ENCODE assay signal across 8 cellular contexts in the genomic region with DNA sequence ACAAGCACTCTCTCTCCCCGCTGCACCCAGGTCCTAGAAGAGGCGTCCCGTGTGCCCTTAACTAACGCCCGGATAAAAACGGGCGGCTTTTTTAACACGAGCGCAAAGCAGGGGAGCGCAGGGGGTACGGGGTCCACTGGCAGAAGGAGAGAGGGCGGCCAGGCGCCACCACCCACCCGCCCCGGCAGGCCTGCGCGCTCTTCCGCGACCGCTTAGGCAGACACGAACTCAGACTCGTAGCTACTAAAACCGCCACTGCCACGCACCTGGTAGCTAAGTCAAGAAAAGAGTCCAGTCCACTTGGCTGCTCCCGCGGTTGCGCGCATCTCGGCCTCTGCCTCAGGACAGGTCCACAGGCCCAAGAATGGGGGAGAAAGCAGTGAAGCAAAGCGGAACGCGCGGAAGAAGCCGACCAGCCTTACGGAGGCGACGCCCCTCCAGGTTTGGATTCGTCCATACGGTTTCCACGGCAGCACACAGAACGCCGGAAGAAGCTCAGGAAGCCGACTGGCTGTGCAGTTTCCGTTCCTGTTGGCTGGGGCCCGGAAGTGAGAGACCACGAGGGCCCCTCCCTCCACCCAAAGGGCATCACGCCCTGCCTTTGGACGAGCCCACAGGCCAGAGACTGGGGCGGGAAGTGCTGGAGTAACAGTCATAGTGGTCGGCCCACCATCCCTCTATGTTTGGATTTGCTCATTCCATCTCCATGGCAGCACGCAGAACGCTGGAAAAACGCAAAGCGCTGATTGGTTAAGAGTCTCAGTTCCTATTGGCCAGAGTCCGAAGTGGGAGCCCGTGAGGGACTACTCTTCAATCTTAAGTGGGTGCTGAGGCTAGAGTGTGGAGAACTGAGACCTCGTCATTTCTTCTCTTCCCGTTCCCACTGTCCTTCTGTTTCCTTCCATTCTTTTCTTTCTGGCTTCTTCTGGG. TPM values are rescaled to one million over a fixed set of nuclear protein-coding genes. Genes with fewer than 3 reads are reported as not detected.
DNase-seq lines count a peak whose midpoint lies in the region; ATAC-seq and TF ChIP-seq lines count a peak whose summit lies in the region.

A gene (minus strand): TSS at position 354 of the 930 bp plus-strand sequence. CDS start 7,344 bp downstream, outside the sequence.

- 0% methylated on average over 12 of the region's 58 CpGs for WGBS in right lobe of liver (ENCODE audit: insufficient coverage, low coverage, low lambda C conversion rate, missing lambda C conversion rate)

- H3K27ac Mint-ChIP-seq in CD14-positive monocyte, result peak within 1 kb of the TSS; percentile 91 to 98 (median 96)
- H3K27ac Mint-ChIP-seq in activated CD4-positive, alpha-beta memory T cell treated with anti-CD3 and anti-CD28 coated beads for 36 hours, result peak within 1 kb of the TSS; percentile 80

- peak within 1 kb of the TSS; percentile 99 for H3K4me3 Mint-ChIP-seq in CD14-positive monocyte
- H3K4me3 Mint-ChIP-seq in activated CD4-positive, alpha-beta memory T cell treated with anti-CD3 and anti-CD28 coated beads for 36 hours, result peak within 1 kb of the TSS; percentile 90

- peaks cover 0 to 7% (median 4%) of the 10 kb centered on the region in 4 donors for H3K4me1 ChIP-seq in right lobe of liver

- no peak for TF ChIP-seq POLR2A in right lobe of liver (IDR thresholded peaks at IDR 0.05)

- H3K36me3 ChIP-seq in right lobe of liver, result no peaks in the 10 kb centered on the region

- POLR2A ChIA-PET in activated CD4-positive, alpha-beta memory T cell treated with anti-CD3 and anti-CD28 coated beads for 36 hours (lab: Charles Lee), result interaction anchor here (1.0 to 1.7 kb wide), 4 partner anchors 51 to 763 kb away, joined by 4 to 8 read pairs (median 6); a partner anchor contains a TSS

- DNase-seq in CD14-positive monocyte (ENCODE audit: low spot score) (peak; percentile 99), NCI-H82 (lab: John Stamatoyannopoulos, UW) (peak; percentile 99), dorsolateral prefrontal cortex (peak; percentile 93 to 98 (median 98)), right lobe of liver (peak; percentile 96 to 99 (median 99))
- peak; percentile 98 for DNase-seq in activated CD4-positive, alpha-beta memory T cell treated with anti-CD3 and anti-CD28 coated beads for 36 hours
- peak; percentile 83 to 95 for DNase-seq in stimulated activated CD4-positive, alpha-beta T cell treated with anti-CD3 and anti-CD28 coated beads, Interleukin-4, amount 100 ng/mL, for 4 hours

- intact Hi-C loops in CD14-positive monocyte (cut with micrococcal nuclease) (loop anchor here (2.0 to 10.0 kb wide), 4 partner anchors 50 to 1647 kb away; a partner anchor contains a TSS), dorsolateral prefrontal cortex (cut with DNase I) (loop anchor here (1.0 to 10.0 kb wide), 6 partner anchors 50 to 1507 kb away; a partner anchor contains a TSS), right lobe of liver (cut with DNase I) (no loop called here)
- intact Hi-C loops in activated CD4-positive, alpha-beta memory T cell treated with anti-CD3 and anti-CD28 coated beads for 36 hours (cut with micrococcal nuclease), result loop anchor here (1.0 to 5.0 kb wide), 7 partner anchors 51 to 1655 kb away; a partner anchor contains a TSS

- H3K27me3 Mint-ChIP-seq in CD14-positive monocyte (ENCODE audit: low read depth in 3 of 3), result no peaks in the 10 kb centered on the region
- H3K27me3 Mint-ChIP-seq in activated CD4-positive, alpha-beta memory T cell treated with anti-CD3 and anti-CD28 coated beads for 36 hours, result peaks cover under 1% of the 10 kb centered on the region

- H3K36me3 Mint-ChIP-seq in CD14-positive monocyte, result no peaks in the 10 kb centered on the region
- H3K36me3 Mint-ChIP-seq in activated CD4-positive, alpha-beta memory T cell treated with anti-CD3 and anti-CD28 coated beads for 36 hours, result no peaks in the 10 kb centered on the region

- TF ChIP-seq CTCF in CD14-positive monocyte (IDR thresholded peaks at IDR 0.05) (no peak), dorsolateral prefrontal cortex (IDR thresholded peaks at IDR 0.05 in 54 of 56, conservative IDR thresholded peaks at IDR 0.05 in 2 of 56; ENCODE audit: low read depth in 1 of 56, partially characterized antibody in 56 of 56) (peak in 14 of 56 donors; percentile 4 to 43 (median 19)), right lobe of liver (IDR thresholded peaks at IDR 0.05) (no peak)

- H3K9me3 Mint-ChIP-seq in CD14-positive monocyte, result peaks cover 0 to 2% (median 0%) of the 10 kb centered on the region in 7 donors
- H3K9me3 Mint-ChIP-seq in activated CD4-positive, alpha-beta memory T cell treated with anti-CD3 and anti-CD28 coated beads for 36 hours, result no peaks in the 10 kb centered on the region

- H3K4me3 ChIP-seq in dorsolateral prefrontal cortex, result peak within 1 kb of the TSS; percentile 68 to 99 (median 92)
- H3K4me3 ChIP-seq in right lobe of liver, result peak within 1 kb of the TSS; percentile 71 to 93 (median 78)

- H3K27ac ChIP-seq in dorsolateral prefrontal cortex (peak within 1 kb of the TSS in 50 of 59 donors; percentile 30 to 84 (median 64)), right lobe of liver (peak within 1 kb of the TSS; percentile 31 to 60 (median 56))

- no peaks in the 10 kb centered on the region for H3K9me3 ChIP-seq in right lobe of liver

- CTCF ChIA-PET in activated CD4-positive, alpha-beta memory T cell treated with anti-CD3 and anti-CD28 coated beads for 36 hours (lab: Charles Lee), result interaction anchor here (1.1 to 1.7 kb wide), 3 partner anchors 48 to 146 kb away, joined by 3 to 9 read pairs (median 4); no protein-coding TSS in a partner anchor

- ATAC-seq in GM19397 (IDR thresholded peaks at IDR 0.05; ENCODE audit: unreplicated experiment), result peak; percentile 94
- peak; percentile 92 for ATAC-seq in HG03571 (IDR thresholded peaks at IDR 0.05; ENCODE audit: unreplicated experiment)
- ATAC-seq in right lobe of liver, result peak; percentile 95 to 98 (median 97)

- H3K27me3 ChIP-seq in dorsolateral prefrontal cortex, result no peaks in the 10 kb centered on the region
- no peaks in the 10 kb centered on the region for H3K27me3 ChIP-seq in right lobe of liver

- peaks cover 17% of the 10 kb centered on the region for H3K4me1 Mint-ChIP-seq in CD14-positive monocyte
- peaks cover 17% of the 10 kb centered on the region for H3K4me1 Mint-ChIP-seq in activated CD4-positive, alpha-beta memory T cell treated with anti-CD3 and anti-CD28 coated beads for 36 hours (ENCODE audit: low read depth)

RNA-seq across cellular contexts. Expression of the gene that starts here (rescaled TPM):
- polyA plus RNA-seq in CD14-positive monocyte, result 10 to 100 TPM in 1 of 2 donors, 1 to 10 TPM in 1; 6.7 to 14.0 TPM
- total RNA-seq in activated CD4-positive, alpha-beta memory T cell treated with anti-CD3 and anti-CD28 coated beads for 36 hours, result 10 to 100 TPM in 1 of 2 experiments, 1 to 10 TPM in 1; 9.5 to 10.8 TPM
- total RNA-seq in dorsolateral prefrontal cortex, result 10 to 100 TPM in 114 of 120 experiments, 1 to 10 TPM in 6; 7.7 to 29.9 (median 14.8) TPM
- total RNA-seq in right lobe of liver, result 1 to 10 TPM; 2.8 to 5.6 (median 4.9) TPM

Comparison
In these comparisons a context has a peak if more than half of its experiments do, and no peak if none do; other contexts are left out.
1. Peak in every context shown above with its lines: DNase-seq, ATAC-seq, H3K4me3 ChIP-seq and H3K27ac ChIP-seq.
2. intact Hi-C loops: an anchor here in CD14-positive monocyte (2.0 to 10.0 kb wide), activated CD4-positive, alpha-beta memory T cell treated with anti-CD3 and anti-CD28 coated beads for 36 hours (1.0 to 5.0 kb wide) and dorsolateral prefrontal cortex (1.0 to 10.0 kb wide); none called in right lobe of liver.